In the genomic region with DNA sequence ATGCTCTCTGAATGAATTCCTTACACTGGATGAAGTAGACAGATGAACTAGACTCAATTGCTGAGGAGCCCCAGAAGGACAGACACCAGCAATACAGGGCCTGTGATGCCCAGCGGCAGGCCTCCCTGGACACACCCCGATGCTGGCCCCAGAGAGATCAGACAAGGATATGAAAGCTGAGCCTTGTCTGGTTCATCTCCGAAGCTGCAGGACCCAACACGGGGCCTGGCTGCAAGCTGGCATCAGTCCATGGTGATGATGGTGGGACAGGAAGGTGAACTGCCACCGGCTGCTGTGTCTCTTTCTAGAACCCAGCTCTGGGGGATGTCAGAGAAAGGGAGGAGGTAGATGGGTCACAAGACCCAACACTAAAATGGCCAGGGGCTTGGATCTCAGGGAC, we compare ENCODE assay signal across 17 cellular contexts.
DNase-seq lines count a peak whose midpoint lies in the region; ATAC-seq and TF ChIP-seq lines count a peak whose summit lies in the region.
"Had no signal": no experiment of that assay in that cellular context is flagged by ENCODE, and none has a peak within 500 bp of the region (broad histone marks: within the 10 kb centered on the region; RNA-seq: fewer than 3 reads in every experiment).

No MANE protein-coding gene starts in this region.

- H3K4me1 ChIP-seq in RWPE2 (ENCODE audit: insufficient read depth, poor library complexity, severe bottlenecking): peaks cover 7% of the 10 kb centered on the region
- H3K4me1 ChIP-seq: Caco-2 had no signal

- no peaks in the 10 kb centered on the region for H3K9me3 Mint-ChIP-seq in endothelial cell (ENCODE audit: unreplicated experiment)
- H3K9me3 Mint-ChIP-seq: CD8-positive, alpha-beta memory T cell; HFFc6 had no signal

- H3K4me3 Mint-ChIP-seq in endothelial cell (ENCODE audit: unreplicated experiment): no peak overlapping the region
- H3K4me3 Mint-ChIP-seq: HFFc6 had no signal

- peak; percentile 36 for DNase-seq in activated effector memory CD4-positive, alpha-beta T cell treated with anti-CD3 and anti-CD28 coated beads, Interleukin-2, amount 50 U/mL, for 16 hours
- DNase-seq in activated effector memory CD4-positive, alpha-beta T cell treated with Interleukin-2 at 50 U/mL for 16 hours: no peak
- DNase-seq in RWPE2 (ENCODE audit: low spot score): peak; percentile 42
- DNase-seq in endothelial cell (ENCODE audit: low spot score): no peak
- peak; percentile 65 for DNase-seq in posterior vena cava (ENCODE audit: low spot score)
- no peak for DNase-seq in GDM1 (lab: John Stamatoyannopoulos, UW)
- no peak for DNase-seq in UCSD-AML1 (lab: John Stamatoyannopoulos, UW; ENCODE audit: unreplicated experiment)
- DNase-seq in HPDE6-E6E7 (ENCODE audit: extremely low spot score): no peak
- DNase-seq: 8988T; AML-193; Caco-2; CD8-positive, alpha-beta memory T cell; DMS53; HCEC 1CT; HFFc6 had no signal

- no peaks in the 10 kb centered on the region for H3K4me1 Mint-ChIP-seq in endothelial cell (ENCODE audit: unreplicated experiment)

- no peak overlapping the region for H3K4me3 ChIP-seq in RWPE2 (ENCODE audit: severe bottlenecking)
- H3K4me3 ChIP-seq: BLaER1 had no signal

- peaks cover 5% of the 10 kb centered on the region for H3K27me3 Mint-ChIP-seq in endothelial cell (ENCODE audit: unreplicated experiment)

- TF ChIP-seq CTCF in RWPE2 (IDR thresholded peaks at IDR 0.05; ENCODE audit: poor library complexity, severe bottlenecking) (no peak), endothelial cell (IDR thresholded peaks at IDR 0.05; ENCODE audit: unreplicated experiment) (no peak)

- H3K27ac Mint-ChIP-seq in endothelial cell (ENCODE audit: unreplicated experiment): peak overlapping the region; percentile 30
- H3K27ac Mint-ChIP-seq: HFFc6 had no signal

- intact Hi-C loops in posterior vena cava (cut with DNase I): loop anchor here in 1 of 2 donors (10.0 kb wide), 1 partner anchor 265 kb away; no protein-coding TSS in a partner anchor

- ATAC-seq in RWPE2 (ENCODE audit: low read depth): no peak

- H3K36me3 ChIP-seq in RWPE2 (ENCODE audit: low read depth): no peaks in the 10 kb centered on the region
- H3K36me3 ChIP-seq: BLaER1 had no signal

- no peaks in the 10 kb centered on the region for H3K9me3 ChIP-seq in RWPE2 (ENCODE audit: severe bottlenecking)
- H3K9me3 ChIP-seq: BLaER1 had no signal

- H3K36me3 Mint-ChIP-seq in endothelial cell (ENCODE audit: low read depth, unreplicated experiment): no peaks in the 10 kb centered on the region

- no peaks in the 10 kb centered on the region for H3K27me3 ChIP-seq in RWPE2 (ENCODE audit: insufficient read depth, poor library complexity, severe bottlenecking)

- no peak overlapping the region for H3K27ac ChIP-seq in RWPE2 (ENCODE audit: poor library complexity, severe bottlenecking)
- H3K27ac ChIP-seq: BLaER1, HL-60 had no signal

Comparison
In these comparisons a context has a peak if more than half of its experiments do, and no peak if none do; other contexts are left out.
1. DNase-seq: peak in activated effector memory CD4-positive, alpha-beta T cell treated with anti-CD3 and anti-CD28 coated beads, Interleukin-2, amount 50 U/mL, for 16 hours (single experiment), RWPE2 (single experiment) and posterior vena cava (single experiment); none in activated effector memory CD4-positive, alpha-beta T cell treated with Interleukin-2 at 50 U/mL for 16 hours (single experiment), endothelial cell (single experiment), GDM1 (single experiment), UCSD-AML1 (single experiment) and HPDE6-E6E7 (single experiment).